Comparison of ENCODE assay signal across 1 cellular context in genomic region chr19:17305517-17306284, GRCh38.
A peak's percentile ranks its signal among the peaks of the same experiment; 100 is the strongest.
TF ChIP-seq lines count a peak whose summit lies in the region.

MRPL34 (plus strand) TSS chr19:17305872; CDS start chr19:17305893, 21 bp downstream.

TF ChIP-seq in HepG2, 621 proteins besides CTCF, POLR2A, EP300 and RAD21 (continued from another document and continues in another):
- TF ChIP-seq ZNF710 (CRISPR knock-in tag; IDR thresholded peaks at IDR 0.05; ENCODE audit: borderline replicate concordance) (no peak), IRF9 (CRISPR knock-in tag; IDR thresholded peaks at IDR 0.05; ENCODE audit: borderline replicate concordance) (no peak), DR1 (CRISPR knock-in tag; IDR thresholded peaks at IDR 0.05) (peak; percentile 63), CHD4 (IDR thresholded peaks at IDR 0.05; ENCODE audit: borderline replicate concordance, low read length) (no peak), NFYC (CRISPR knock-in tag; IDR thresholded peaks at IDR 0.05) (peak; percentile 41), SRSF4 (IDR thresholded peaks at IDR 0.05; ENCODE audit: low read depth, low read length, poor library complexity, severe bottlenecking) (no peak), ZNF841 (CRISPR knock-in tag; IDR thresholded peaks at IDR 0.05; ENCODE audit: borderline replicate concordance) (no peak), RXRA (CRISPR knock-in tag; IDR thresholded peaks at IDR 0.05) (peak; percentile 25; the same call in 1 of the 2 replicates), AGO1 (IDR thresholded peaks at IDR 0.05; ENCODE audit: low read depth, low read length, poor library complexity, severe bottlenecking) (no peak), HOXA5 (CRISPR knock-in tag; IDR thresholded peaks at IDR 0.05) (peak; percentile 33; the same call in 1 of the 2 replicates), ATF6 (CRISPR knock-in tag; conservative IDR thresholded peaks at IDR 0.05) (no peak), PRPF4 (IDR thresholded peaks at IDR 0.05; ENCODE audit: low read depth, low read length, poor library complexity, severe bottlenecking) (no peak), ZNF609 (CRISPR knock-in tag; IDR thresholded peaks at IDR 0.05; ENCODE audit: borderline replicate concordance) (peak; percentile 30; the same call in 1 of the 2 replicates), HMG20A (CRISPR knock-in tag; IDR thresholded peaks at IDR 0.05; ENCODE audit: borderline replicate concordance) (no peak), ZNF10 (CRISPR knock-in tag; IDR thresholded peaks at IDR 0.05; ENCODE audit: borderline replicate concordance, low read depth) (no peak), ZBTB49 (CRISPR knock-in tag; IDR thresholded peaks at IDR 0.05; ENCODE audit: borderline replicate concordance) (no peak), ZNF235 (CRISPR knock-in tag; IDR thresholded peaks at IDR 0.05; ENCODE audit: borderline replicate concordance) (no peak), NR2F6 (IDR thresholded peaks at IDR 0.05) (0 out of 2 replicates have a peak, but pooled peaks have one; percentile 33), NR2F6 (CRISPR knock-in tag; IDR thresholded peaks at IDR 0.05) (peak; percentile 49; the same call in 1 of the 2 replicates), KAT7 (CRISPR knock-in tag; IDR thresholded peaks at IDR 0.05; ENCODE audit: borderline replicate concordance) (peak; percentile 90; the same call in 1 of the 2 replicates), PAX8 (CRISPR knock-in tag; IDR thresholded peaks at IDR 0.05; ENCODE audit: borderline replicate concordance) (no peak), ZNF749 (CRISPR knock-in tag; IDR thresholded peaks at IDR 0.05; ENCODE audit: borderline replicate concordance) (no peak; the same call in 1 of the 2 replicates), ZNF816 (CRISPR knock-in tag; IDR thresholded peaks at IDR 0.05; ENCODE audit: borderline replicate concordance) (no peak), ZNF274 (CRISPR knock-in tag; IDR thresholded peaks at IDR 0.05) (no peak; the same call in 1 of the 2 replicates), ATF2 (CRISPR knock-in tag; IDR thresholded peaks at IDR 0.05) (peak; percentile 49; the same call in 1 of the 2 replicates), FOSL2 (CRISPR knock-in tag; IDR thresholded peaks at IDR 0.05) (peak; percentile 46; the same call in 1 of the 2 replicates), PAF1 (CRISPR knock-in tag; IDR thresholded peaks at IDR 0.05) (no peak), SKI (IDR thresholded peaks at IDR 0.05; ENCODE audit: partially characterized antibody) (peak; percentile 78), SRSF9 (IDR thresholded peaks at IDR 0.05; ENCODE audit: borderline replicate concordance, insufficient read depth, low read depth, low read length, poor library complexity, severe bottlenecking) (no peak)
- TF ChIP-seq, protein P1, sequence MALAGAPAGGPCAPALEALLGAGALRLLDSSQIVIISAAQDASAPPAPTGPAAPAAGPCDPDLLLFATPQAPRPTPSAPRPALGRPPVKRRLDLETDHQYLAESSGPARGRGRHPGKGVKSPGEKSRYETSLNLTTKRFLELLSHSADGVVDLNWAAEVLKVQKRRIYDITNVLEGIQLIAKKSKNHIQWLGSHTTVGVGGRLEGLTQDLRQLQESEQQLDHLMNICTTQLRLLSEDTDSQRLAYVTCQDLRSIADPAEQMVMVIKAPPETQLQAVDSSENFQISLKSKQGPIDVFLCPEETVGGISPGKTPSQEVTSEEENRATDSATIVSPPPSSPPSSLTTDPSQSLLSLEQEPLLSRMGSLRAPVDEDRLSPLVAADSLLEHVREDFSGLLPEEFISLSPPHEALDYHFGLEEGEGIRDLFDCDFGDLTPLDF (CRISPR knock-in tag; IDR thresholded peaks at IDR 0.05) = peak; percentile 46
- TF ChIP-seq, protein P2, sequence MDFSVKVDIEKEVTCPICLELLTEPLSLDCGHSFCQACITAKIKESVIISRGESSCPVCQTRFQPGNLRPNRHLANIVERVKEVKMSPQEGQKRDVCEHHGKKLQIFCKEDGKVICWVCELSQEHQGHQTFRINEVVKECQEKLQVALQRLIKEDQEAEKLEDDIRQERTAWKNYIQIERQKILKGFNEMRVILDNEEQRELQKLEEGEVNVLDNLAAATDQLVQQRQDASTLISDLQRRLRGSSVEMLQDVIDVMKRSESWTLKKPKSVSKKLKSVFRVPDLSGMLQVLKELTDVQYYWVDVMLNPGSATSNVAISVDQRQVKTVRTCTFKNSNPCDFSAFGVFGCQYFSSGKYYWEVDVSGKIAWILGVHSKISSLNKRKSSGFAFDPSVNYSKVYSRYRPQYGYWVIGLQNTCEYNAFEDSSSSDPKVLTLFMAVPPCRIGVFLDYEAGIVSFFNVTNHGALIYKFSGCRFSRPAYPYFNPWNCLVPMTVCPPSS (IDR thresholded peaks at IDR 0.05) = no peak
- TF ChIP-seq, protein P3, sequence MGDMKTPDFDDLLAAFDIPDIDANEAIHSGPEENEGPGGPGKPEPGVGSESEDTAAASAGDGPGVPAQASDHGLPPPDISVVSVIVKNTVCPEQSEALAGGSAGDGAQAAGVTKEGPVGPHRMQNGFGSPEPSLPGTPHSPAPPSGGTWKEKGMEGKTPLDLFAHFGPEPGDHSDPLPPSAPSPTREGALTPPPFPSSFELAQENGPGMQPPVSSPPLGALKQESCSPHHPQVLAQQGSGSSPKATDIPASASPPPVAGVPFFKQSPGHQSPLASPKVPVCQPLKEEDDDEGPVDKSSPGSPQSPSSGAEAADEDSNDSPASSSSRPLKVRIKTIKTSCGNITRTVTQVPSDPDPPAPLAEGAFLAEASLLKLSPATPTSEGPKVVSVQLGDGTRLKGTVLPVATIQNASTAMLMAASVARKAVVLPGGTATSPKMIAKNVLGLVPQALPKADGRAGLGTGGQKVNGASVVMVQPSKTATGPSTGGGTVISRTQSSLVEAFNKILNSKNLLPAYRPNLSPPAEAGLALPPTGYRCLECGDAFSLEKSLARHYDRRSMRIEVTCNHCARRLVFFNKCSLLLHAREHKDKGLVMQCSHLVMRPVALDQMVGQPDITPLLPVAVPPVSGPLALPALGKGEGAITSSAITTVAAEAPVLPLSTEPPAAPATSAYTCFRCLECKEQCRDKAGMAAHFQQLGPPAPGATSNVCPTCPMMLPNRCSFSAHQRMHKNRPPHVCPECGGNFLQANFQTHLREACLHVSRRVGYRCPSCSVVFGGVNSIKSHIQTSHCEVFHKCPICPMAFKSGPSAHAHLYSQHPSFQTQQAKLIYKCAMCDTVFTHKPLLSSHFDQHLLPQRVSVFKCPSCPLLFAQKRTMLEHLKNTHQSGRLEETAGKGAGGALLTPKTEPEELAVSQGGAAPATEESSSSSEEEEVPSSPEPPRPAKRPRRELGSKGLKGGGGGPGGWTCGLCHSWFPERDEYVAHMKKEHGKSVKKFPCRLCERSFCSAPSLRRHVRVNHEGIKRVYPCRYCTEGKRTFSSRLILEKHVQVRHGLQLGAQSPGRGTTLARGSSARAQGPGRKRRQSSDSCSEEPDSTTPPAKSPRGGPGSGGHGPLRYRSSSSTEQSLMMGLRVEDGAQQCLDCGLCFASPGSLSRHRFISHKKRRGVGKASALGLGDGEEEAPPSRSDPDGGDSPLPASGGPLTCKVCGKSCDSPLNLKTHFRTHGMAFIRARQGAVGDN (CRISPR knock-in tag; IDR thresholded peaks at IDR 0.05) = peak; percentile 91
